ENCODE assay signal across 25 cellular contexts in the genomic region with DNA sequence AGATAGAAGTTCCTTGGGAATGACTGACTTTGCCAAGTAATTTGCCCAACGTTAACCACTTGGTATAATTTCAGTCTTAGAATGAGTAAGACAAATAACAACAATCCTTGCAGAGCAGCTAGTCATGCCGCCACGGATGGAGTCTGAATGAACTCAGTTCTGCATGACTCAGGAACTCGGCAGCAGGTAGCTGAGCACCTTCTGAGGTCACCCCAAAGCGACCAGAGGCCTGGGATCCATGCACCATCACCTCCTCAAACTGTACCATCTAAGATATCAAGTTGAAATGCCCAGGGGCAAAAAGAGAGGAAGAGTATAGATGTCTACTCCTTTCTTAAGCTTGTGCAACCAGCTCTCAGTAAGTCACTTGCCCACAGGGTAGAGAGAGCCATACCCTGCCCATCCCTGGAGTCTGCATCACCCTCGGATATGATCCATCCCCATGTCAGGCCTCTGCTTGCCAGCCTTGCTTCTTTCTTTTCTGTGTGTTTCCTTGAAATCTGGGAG. TPM values are rescaled to one million over a fixed set of nuclear protein-coding genes. Genes with fewer than 3 reads are reported as not detected.
DNase-seq lines count a peak whose midpoint lies in the region; FAIRE-seq and TF ChIP-seq lines count a peak whose summit lies in the region.
"Had no signal": no experiment of that assay in that cellular context is flagged by ENCODE, and none has a peak within 500 bp of the region (broad histone marks: within the 10 kb centered on the region; RNA-seq: fewer than 3 reads in every experiment).

No MANE protein-coding gene starts in this region.

- peak overlapping the region; percentile 69 for H3K27ac ChIP-seq in GM23248
- H3K27ac ChIP-seq in mammary epithelial cell (ENCODE audit: insufficient read depth, low read depth, low read length), result peak overlapping the region; percentile 50
- H3K27ac ChIP-seq in mesenchymal stem cell (ENCODE audit: low read length, poor library complexity, severe bottlenecking), result peak overlapping the region; percentile 82
- no peak overlapping the region for H3K27ac ChIP-seq in neural progenitor cell
- H3K27ac ChIP-seq: BLaER1 treated with 17β-estradiol and CSF1 and Interleukin-3, amounts not matched to agents 10 nM and 100 nM; heart left ventricle; parathyroid adenoma; vagina had no signal

- no TSS peak for BruUV-seq in mammary epithelial cell (replicated peaks; lab: Mats Ljungman, UMichigan)

- DNase-seq in GM23248 (peak; percentile 92), RCC 7860 (ENCODE audit: low spot score) (peak; percentile 80), mammary epithelial cell (peak; percentile 95), mesenchymal stem cell (peak; percentile 32), NCI-H524 treated with DMSO at 0.1 percent for 48 hours (lab: John Stamatoyannopoulos, UW) (no peak), GM13977 (ENCODE audit: low spot score) (no peak), mesenteric fat pad (ENCODE audit: low spot score) (no peak), neural progenitor cell (ENCODE audit: low spot score) (no peak)
- DNase-seq: activated CD4-positive, alpha-beta T cell treated with anti-CD3 and anti-CD28 coated beads for 1 hour; activated CD8-positive, alpha-beta memory T cell treated with anti-CD3 and anti-CD28 coated beads, Interleukin-2, amount 50 U/mL, for 48 hours; activated naive CD4-positive, alpha-beta T cell treated with anti-CD3 and anti-CD28 coated beads, Interleukin-2, amount 10 ng/mL, durations not matched to agents 7 days and 5 days; central memory CD4-positive, alpha-beta T cell; DMS79; effector memory CD8-positive, alpha-beta T cell; heart left ventricle; islet precursor cell; NCI-H1417 treated with DMSO at 0.1 percent for 48 hours; NCI-H345; stimulated activated CD4-positive, alpha-beta T cell treated with anti-CD3 and anti-CD28 coated beads, Interleukin-12 subunit alpha, Interleukin-12 subunit beta, amount 100 ng/mL, for 4 hours; stimulated activated naive CD8-positive, alpha-beta T cell treated with anti-CD3 and anti-CD28 coated beads, Interleukin-15, amount 100 ng/mL, for 72 hours; T-cell had no signal

- H2BK5ac ChIP-seq in mesenchymal stem cell (ENCODE audit: low read depth, low read length, poor library complexity, severe bottlenecking), result no peak overlapping the region

- H2AFZ ChIP-seq in GM23248 (no peak overlapping the region), mammary epithelial cell (ENCODE audit: low read depth, low read length) (peak overlapping the region; percentile 17), mesenchymal stem cell (ENCODE audit: low read depth, low read length) (no peak overlapping the region), neural progenitor cell (replicated peaks) (no peak overlapping the region)
- H2AFZ ChIP-seq: parathyroid adenoma had no signal

- H4K8ac ChIP-seq in mesenchymal stem cell (ENCODE audit: low read length), result no peak overlapping the region

- H3K36me3 Mint-ChIP-seq in neural progenitor cell, result no peaks in the 10 kb centered on the region
- H3K36me3 Mint-ChIP-seq: T-cell had no signal

- peaks cover 20% of the 10 kb centered on the region for H3K4me1 ChIP-seq in GM23248 (ENCODE audit: insufficient read depth)
- H3K4me1 ChIP-seq in mammary epithelial cell (ENCODE audit: insufficient read depth, low read length), result peaks cover 23% of the 10 kb centered on the region
- peaks cover 9% of the 10 kb centered on the region for H3K4me1 ChIP-seq in mesenchymal stem cell (ENCODE audit: control insufficient read depth, insufficient read depth, low read depth, low read length)
- H3K4me1 ChIP-seq in neural progenitor cell, result peaks cover 3% of the 10 kb centered on the region
- H3K4me1 ChIP-seq: heart left ventricle, parathyroid adenoma, vagina had no signal

- H3K4me1 Mint-ChIP-seq in neural progenitor cell, result peaks cover 19% of the 10 kb centered on the region
- H3K4me1 Mint-ChIP-seq: activated naive CD4-positive, alpha-beta T cell treated with anti-CD3 and anti-CD28 coated beads, Interleukin-2, amount 10 ng/mL, durations not matched to agents 7 days and 5 days; stimulated activated naive CD8-positive, alpha-beta T cell treated with anti-CD3 and anti-CD28 coated beads, Interleukin-15, amount 100 ng/mL, for 72 hours; T-cell had no signal

- H4K91ac ChIP-seq in mesenchymal stem cell (ENCODE audit: low read length), result no peak overlapping the region

- H3K23ac ChIP-seq in mesenchymal stem cell (ENCODE audit: low read length in 2 of 2), result no peak overlapping the region

- 11 to 19% methylated on average over 6 of the region's 6 CpGs for WGBS in GM23248 (ENCODE audit: low coverage in 1 of 2, low lambda C conversion rate in 2 of 2, missing lambda C conversion rate in 2 of 2), 2 experiments
- WGBS in mammary epithelial cell (ENCODE audit: low coverage, missing lambda C conversion rate), result 0% methylated on average over 6 of the region's 6 CpGs
- WGBS in mesenchymal stem cell, result 77% methylated on average over 5 of the region's 6 CpGs

- H4K20me1 ChIP-seq in GM23248 (ENCODE audit: insufficient read depth) (no peaks in the 10 kb centered on the region), mammary epithelial cell (ENCODE audit: insufficient read depth, low read length) (no peaks in the 10 kb centered on the region), neural progenitor cell (ENCODE audit: low read depth) (no peaks in the 10 kb centered on the region)
- H4K20me1 ChIP-seq: BLaER1 treated with 17β-estradiol and CSF1 and Interleukin-3, amounts not matched to agents 10 nM and 100 nM had no signal

- H3K27me3 Mint-ChIP-seq in neural progenitor cell (ENCODE audit: insufficient read depth, low read depth), result peaks cover 10% of the 10 kb centered on the region
- H3K27me3 Mint-ChIP-seq: stimulated activated naive CD8-positive, alpha-beta T cell treated with anti-CD3 and anti-CD28 coated beads, Interleukin-15, amount 100 ng/mL, for 72 hours had no signal

- H2BK120ac ChIP-seq in mesenchymal stem cell (ENCODE audit: low read depth, low read length), result no peak overlapping the region

- FAIRE-seq in RCC 7860 (lab: Jason Lieb, UNC), result peak; percentile 39

- TF ChIP-seq CTCF in mammary epithelial cell (conservative IDR thresholded peaks at IDR 0.05 in 1 of 2, IDR thresholded peaks at IDR 0.05 in 1 of 2; ENCODE audit: extremely low read depth in 1 of 2, insufficient read depth in 1 of 2, low read depth in 1 of 2, low read length in 2 of 2) (no peak), GM13977 (IDR thresholded peaks at IDR 0.05; ENCODE audit: extremely low read depth, insufficient read depth, missing control alignments) (no peak), neural progenitor cell (IDR thresholded peaks at IDR 0.05) (no peak)

- H3K79me2 ChIP-seq in GM23248 (ENCODE audit: insufficient read depth) (no peaks in the 10 kb centered on the region), mammary epithelial cell (ENCODE audit: insufficient read depth, low read length) (no peaks in the 10 kb centered on the region), neural progenitor cell (ENCODE audit: low read depth) (no peaks in the 10 kb centered on the region)
- H3K79me2 ChIP-seq: parathyroid adenoma had no signal

- H3K27me3 ChIP-seq in GM23248 (replicated peaks; ENCODE audit: insufficient read depth) (no peaks in the 10 kb centered on the region), mammary epithelial cell (ENCODE audit: insufficient read depth, low read length) (no peaks in the 10 kb centered on the region), mesenchymal stem cell (ENCODE audit: control insufficient read depth in 1 of 2, insufficient read depth in 1 of 2, low read length in 2 of 2) (no peaks in the 10 kb centered on the region), neural progenitor cell (no peaks in the 10 kb centered on the region)
- H3K27me3 ChIP-seq: BLaER1 treated with 17β-estradiol and CSF1 and Interleukin-3, amounts not matched to agents 10 nM and 100 nM; heart left ventricle; vagina had no signal

- peak overlapping the region in 1 of 2 experiments; percentile 47 for H2BK12ac ChIP-seq in mesenchymal stem cell (ENCODE audit: low read length in 2 of 2)

- in situ Hi-C loops in GM23248 (cut with MboI), result no loop called here
- in situ Hi-C loops in mammary epithelial cell (cut with MboI; ENCODE audit: low sequenced_read_pairs in 2 of 2), result no loop called here
- in situ Hi-C loops in GM13977 (cut with MboI; ENCODE audit: low pct_unique_long_range_greater_than_20kb, low sequenced_read_pairs, unreplicated experiment), result no loop called here

- peaks cover 18% of the 10 kb centered on the region for H3K9me3 Mint-ChIP-seq in neural progenitor cell
- H3K9me3 Mint-ChIP-seq: effector memory CD8-positive, alpha-beta T cell had no signal

- no peak overlapping the region for H3K27ac Mint-ChIP-seq in neural progenitor cell
- H3K27ac Mint-ChIP-seq: activated naive CD4-positive, alpha-beta T cell treated with anti-CD3 and anti-CD28 coated beads, Interleukin-2, amount 10 ng/mL, durations not matched to agents 7 days and 5 days; effector memory CD8-positive, alpha-beta T cell; stimulated activated naive CD8-positive, alpha-beta T cell treated with anti-CD3 and anti-CD28 coated beads, Interleukin-15, amount 100 ng/mL, for 72 hours; T-cell had no signal

- no peak overlapping the region for H3K14ac ChIP-seq in mesenchymal stem cell (ENCODE audit: low read length in 2 of 2)

- H3F3A ChIP-seq in GM23248 (ENCODE audit: insufficient read depth), result peaks cover 38% of the 10 kb centered on the region
- H3F3A ChIP-seq in neural progenitor cell (ENCODE audit: low read depth), result no peaks in the 10 kb centered on the region

- H3K9me2 ChIP-seq in GM23248 (ENCODE audit: insufficient read depth), result no peaks in the 10 kb centered on the region

- H3K18ac ChIP-seq in mesenchymal stem cell (ENCODE audit: low read depth in 1 of 2, low read length in 2 of 2), result peak overlapping the region in 1 of 2 experiments; percentile 42

- H3K4me3 ChIP-seq in GM23248 (no peak overlapping the region), mammary epithelial cell (replicated peaks in 1 of 3; ENCODE audit: insufficient read depth in 1 of 3, low read depth in 2 of 3, low read length in 3 of 3) (no peak overlapping the region), mesenchymal stem cell (ENCODE audit: insufficient read depth in 1 of 2, low read depth in 1 of 2, low read length in 2 of 2) (no peak overlapping the region), neural progenitor cell (no peak overlapping the region)
- H3K4me3 ChIP-seq: BLaER1 treated with 17β-estradiol and CSF1 and Interleukin-3, amounts not matched to agents 10 nM and 100 nM; heart left ventricle; vagina had no signal

- H2AK5ac ChIP-seq in mesenchymal stem cell (ENCODE audit: low read length, severe bottlenecking), result peak overlapping the region; percentile 79

- dilution Hi-C loops in mammary epithelial cell (cut with HindIII; ENCODE audit: low sequenced_read_pairs), result loop anchor here (5.0 kb wide), 1 partner anchor 37 kb away; no protein-coding TSS in a partner anchor

- intact Hi-C loops in mammary epithelial cell (cut with micrococcal nuclease), result loop anchor here (1.0 to 2.0 kb wide), 3 partner anchors 13 to 46 kb away; no protein-coding TSS in a partner anchor

- H3K9ac ChIP-seq in GM23248 (no peak overlapping the region), mammary epithelial cell (ENCODE audit: insufficient read depth, low read length) (no peak overlapping the region), mesenchymal stem cell (ENCODE audit: low read length) (peak overlapping the region; percentile 47), neural progenitor cell (no peak overlapping the region)
- H3K9ac ChIP-seq: BLaER1 treated with 17β-estradiol and CSF1 and Interleukin-3, amounts not matched to agents 10 nM and 100 nM; parathyroid adenoma had no signal

- no peaks in the 10 kb centered on the region for H3K9me3 ChIP-seq in GM23248 (ENCODE audit: low read depth)
- peaks cover 7% of the 10 kb centered on the region for H3K9me3 ChIP-seq in mammary epithelial cell (replicated peaks; ENCODE audit: insufficient read depth, low read length)
- H3K9me3 ChIP-seq in mesenchymal stem cell (ENCODE audit: control insufficient read depth, low read length), result peaks cover 13% of the 10 kb centered on the region
- no peaks in the 10 kb centered on the region for H3K9me3 ChIP-seq in neural progenitor cell (ENCODE audit: low read depth)
- H3K9me3 ChIP-seq: vagina had no signal

- CTCF ChIA-PET in mammary epithelial cell (lab: Charles Lee; ENCODE audit: low non-redundant PET), result interaction anchor here (0.5 to 0.6 kb wide), 5 partner anchors 15 to 56 kb away, joined by 3 to 8 read pairs (median 3); no protein-coding TSS in a partner anchor

- peak overlapping the region; percentile 51 for H3K4me2 ChIP-seq in GM23248 (ENCODE audit: unreplicated experiment)
- H3K4me2 ChIP-seq in mammary epithelial cell (ENCODE audit: insufficient read depth, low read depth, low read length), result peak overlapping the region; percentile 24
- H3K4me2 ChIP-seq in mesenchymal stem cell (ENCODE audit: low read length, poor library complexity, severe bottlenecking), result no peak overlapping the region
- no peak overlapping the region for H3K4me2 ChIP-seq in neural progenitor cell
- H3K4me2 ChIP-seq: BLaER1 treated with 17β-estradiol and CSF1 and Interleukin-3, amounts not matched to agents 10 nM and 100 nM had no signal

- no peaks in the 10 kb centered on the region for H3K36me3 ChIP-seq in GM23248 (ENCODE audit: low read depth)
- no peaks in the 10 kb centered on the region for H3K36me3 ChIP-seq in mammary epithelial cell (ENCODE audit: insufficient read depth, low read length)
- no peaks in the 10 kb centered on the region for H3K36me3 ChIP-seq in mesenchymal stem cell (ENCODE audit: control insufficient read depth in 1 of 2, insufficient read depth in 2 of 2, low read depth in 1 of 2, low read length in 2 of 2)
- H3K36me3 ChIP-seq in neural progenitor cell, result no peaks in the 10 kb centered on the region
- H3K36me3 ChIP-seq: BLaER1 treated with 17β-estradiol and CSF1 and Interleukin-3, amounts not matched to agents 10 nM and 100 nM; heart left ventricle; vagina had no signal

- H3K4ac ChIP-seq in mesenchymal stem cell (ENCODE audit: low read depth in 1 of 2, low read length in 2 of 2), result peak overlapping the region in 1 of 2 experiments; percentile 43

- no peak overlapping the region for H3K4me3 Mint-ChIP-seq in neural progenitor cell
- H3K4me3 Mint-ChIP-seq: activated naive CD4-positive, alpha-beta T cell treated with anti-CD3 and anti-CD28 coated beads, Interleukin-2, amount 10 ng/mL, durations not matched to agents 7 days and 5 days; effector memory CD8-positive, alpha-beta T cell; stimulated activated naive CD8-positive, alpha-beta T cell treated with anti-CD3 and anti-CD28 coated beads, Interleukin-15, amount 100 ng/mL, for 72 hours; T-cell had no signal

- no peaks in the 10 kb centered on the region for H3K79me1 ChIP-seq in mesenchymal stem cell (replicated peaks; ENCODE audit: low read length, poor library complexity, severe bottlenecking)

- H2BK15ac ChIP-seq in mesenchymal stem cell (ENCODE audit: low read depth, poor library complexity, severe bottlenecking), result no peak overlapping the region

RNA-seq across cellular contexts. Expression of a gene that starts 8.5 kb away (rescaled TPM):
- total RNA-seq in GM23248 (2014; rRNA removed; shearing (Covaris generic)), result 5.4 and 8.9 TPM in 2 replicates
- polyA plus RNA-seq in GM23248 (2016; fragmentation: Nextera tagmentation; extraction: Ambion mirVana) (8.8 and 9.9 TPM in 2 replicates), mammary epithelial cell (138 TPM)
- total RNA-seq in mammary epithelial cell (100 to 1,000 TPM; 126 to 271 TPM), mesenteric fat pad (4.8 TPM), neural progenitor cell (ENCODE audit: low replicate concordance) (0.12 and 0.24 TPM in 2 replicates)
- 432 TPM for polyA minus RNA-seq in mammary epithelial cell
- polyA plus RNA-seq in mesenchymal stem cell (2013, experiment 1 of 2), result 71.6 TPM
- polyA plus RNA-seq in mesenchymal stem cell (2013, experiment 2 of 2), result 71.5 TPM
- total RNA-seq: OCI-LY7 had no signal

Comparison
In these comparisons a context has a peak if more than half of its experiments do, and no peak if none do; other contexts are left out.
1. DNase-seq: peak in GM23248 (single experiment), RCC 7860 (single experiment), mammary epithelial cell (single experiment) and mesenchymal stem cell (single experiment); none in NCI-H524 treated with DMSO at 0.1 percent for 48 hours (single experiment), GM13977 (single experiment), mesenteric fat pad (single experiment) and neural progenitor cell (single experiment).
2. H3K4me2 ChIP-seq: peak in GM23248 (single experiment) and mammary epithelial cell (single experiment); none in mesenchymal stem cell (single experiment) and neural progenitor cell (single experiment).
3. RNA of a gene that starts 8.5 kb away (total RNA-seq): 126 to 271 TPM in mammary epithelial cell; 5.4 to 8.9 TPM in GM23248, 4.8 TPM in mesenteric fat pad (single experiment) and 0.12 to 0.24 TPM in neural progenitor cell; every median in the first group is over 10 times any median in the second.